ENCODE assay signal across 1 cellular context in genomic region chr2:142585785-142586184, GRCh38.
TF ChIP-seq lines count a peak whose summit lies in the region.

No MANE protein-coding gene starts in this region.

TF ChIP-seq in GM12878, 131 proteins besides CTCF, POLR2A, EP300 and RAD21 (continued from another document):
- TF ChIP-seq WRNIP1 (IDR thresholded peaks at IDR 0.05; ENCODE audit: borderline replicate concordance, low read depth, low read length) (no peak), ZNF622 (IDR thresholded peaks at IDR 0.05) (no peak), DPF2 (IDR thresholded peaks at IDR 0.05) (0 out of 2 replicates have a peak, but pooled peaks have one; percentile 15), EED (IDR thresholded peaks at IDR 0.05; ENCODE audit: low read depth) (0 out of 2 replicates have a peak, but pooled peaks have one; percentile 17), ZBTB33 (IDR thresholded peaks at IDR 0.05) (no peak), NR2C1 (IDR thresholded peaks at IDR 0.05) (no peak), IKZF2 (IDR thresholded peaks at IDR 0.05) (peak in 1 of 2 experiments; percentile 35; a peak in 2 of 4 replicates), RCOR1 (conservative IDR thresholded peaks at IDR 0.05; ENCODE audit: low read depth, low read length) (no peak), NRF1 (conservative IDR thresholded peaks at IDR 0.05; ENCODE audit: low read depth, low read length) (no peak), REST (IDR thresholded peaks at IDR 0.05; ENCODE audit: low read depth, low read length) (no peak), MXI1 (IDR thresholded peaks at IDR 0.05; ENCODE audit: low read depth, low read length) (no peak), ATF7 (IDR thresholded peaks at IDR 0.05; ENCODE audit: low read depth) (no peak), NR2F1 (conservative IDR thresholded peaks at IDR 0.05) (peak; percentile 47; the same call in 1 of the 2 replicates), YY1 (IDR thresholded peaks at IDR 0.05; ENCODE audit: low read depth, low read length) (no peak), HDGF (IDR thresholded peaks at IDR 0.05) (no peak), CHD2 (IDR thresholded peaks at IDR 0.05; ENCODE audit: borderline replicate concordance, low read depth, low read length) (no peak)
- TF ChIP-seq, protein P1, sequence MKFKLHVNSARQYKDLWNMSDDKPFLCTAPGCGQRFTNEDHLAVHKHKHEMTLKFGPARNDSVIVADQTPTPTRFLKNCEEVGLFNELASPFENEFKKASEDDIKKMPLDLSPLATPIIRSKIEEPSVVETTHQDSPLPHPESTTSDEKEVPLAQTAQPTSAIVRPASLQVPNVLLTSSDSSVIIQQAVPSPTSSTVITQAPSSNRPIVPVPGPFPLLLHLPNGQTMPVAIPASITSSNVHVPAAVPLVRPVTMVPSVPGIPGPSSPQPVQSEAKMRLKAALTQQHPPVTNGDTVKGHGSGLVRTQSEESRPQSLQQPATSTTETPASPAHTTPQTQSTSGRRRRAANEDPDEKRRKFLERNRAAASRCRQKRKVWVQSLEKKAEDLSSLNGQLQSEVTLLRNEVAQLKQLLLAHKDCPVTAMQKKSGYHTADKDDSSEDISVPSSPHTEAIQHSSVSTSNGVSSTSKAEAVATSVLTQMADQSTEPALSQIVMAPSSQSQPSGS (IDR thresholded peaks at IDR 0.05; ENCODE audit: low read length), result no peak
TF ChIP-seq in GM12878: peak in this region for 6.
